ENCODE assay signal across 15 cellular contexts in the genomic region with DNA sequence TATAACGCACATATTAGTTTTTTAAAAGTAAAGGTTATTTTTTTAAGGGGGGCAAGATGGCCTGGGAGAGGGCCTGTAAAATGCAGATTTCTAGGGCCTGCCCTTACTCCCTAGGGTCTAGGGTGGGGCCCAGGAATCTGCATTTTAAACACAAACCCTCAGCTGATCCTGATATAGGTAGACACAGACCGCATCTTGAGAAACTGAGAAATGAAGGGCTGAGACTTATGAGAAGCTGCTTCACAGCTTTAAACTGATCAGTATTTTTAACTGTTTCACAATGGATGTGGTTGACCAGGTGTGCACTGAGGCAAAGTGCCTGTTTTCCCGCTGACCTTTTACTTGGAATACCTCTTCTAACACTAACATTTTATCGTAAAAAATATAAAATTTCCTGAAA.
A peak's percentile ranks its signal among the peaks of the same experiment; 100 is the strongest.
DNase-seq lines count a peak whose midpoint lies in the region; ATAC-seq and TF ChIP-seq lines count a peak whose summit lies in the region.
"Had no signal": no experiment of that assay in that cellular context is flagged by ENCODE, and none has a peak within 500 bp of the region (broad histone marks: within the 10 kb centered on the region; RNA-seq: fewer than 3 reads in every experiment).

No MANE protein-coding gene starts in this region.

- no peaks in the 10 kb centered on the region for H3K27me3 Mint-ChIP-seq in activated CD8-positive, alpha-beta T cell treated with anti-CD3 and anti-CD28 coated beads for 36 hours
- H3K27me3 Mint-ChIP-seq in activated CD8-positive, alpha-beta T cell treated with anti-CD3 and anti-CD28 coated beads, Interleukin-2, amount 10 ng/mL, durations not matched to agents 7 days and 5 days (ENCODE audit: low read depth) = no peaks in the 10 kb centered on the region
- no peaks in the 10 kb centered on the region for H3K27me3 Mint-ChIP-seq in naive thymus-derived CD4-positive, alpha-beta T cell
- no peaks in the 10 kb centered on the region for H3K27me3 Mint-ChIP-seq in Caco-2 (ENCODE audit: insufficient read depth, unreplicated experiment)

- no peak for TF ChIP-seq CTCF in activated CD8-positive, alpha-beta T cell treated with anti-CD3 and anti-CD28 coated beads for 36 hours (IDR thresholded peaks at IDR 0.05)
- TF ChIP-seq CTCF in Caco-2 (IDR thresholded peaks at IDR 0.05; ENCODE audit: insufficient read depth in 1 of 2, low read depth in 1 of 2, low read length in 1 of 2, severe bottlenecking in 1 of 2, unreplicated experiment in 1 of 2) = no peak

- ATAC-seq in activated CD8-positive, alpha-beta T cell treated with anti-CD3 and anti-CD28 coated beads for 36 hours = no peak
- ATAC-seq in activated CD8-positive, alpha-beta T cell treated with anti-CD3 and anti-CD28 coated beads, Interleukin-2, amount 10 ng/mL, durations not matched to agents 7 days and 5 days = no peak
- ATAC-seq in GM21367 (IDR thresholded peaks at IDR 0.05; ENCODE audit: unreplicated experiment) (peak; percentile 55), HG03108 (IDR thresholded peaks at IDR 0.05; ENCODE audit: unreplicated experiment) (peak; percentile 68), HG02973 (IDR thresholded peaks at IDR 0.05; ENCODE audit: unreplicated experiment) (no peak)
- no peak for ATAC-seq in naive thymus-derived CD4-positive, alpha-beta T cell

- peaks cover 26 to 83% (median 29%) of the 10 kb centered on the region in 3 experiments for H3K36me3 ChIP-seq in naive thymus-derived CD4-positive, alpha-beta T cell (ENCODE audit: control insufficient read depth in 2 of 3, insufficient read depth in 3 of 3, low read length in 3 of 3)
- H3K36me3 ChIP-seq in Caco-2 (ENCODE audit: control insufficient read depth, insufficient read depth, low read length) = no peaks in the 10 kb centered on the region; the same call in 1 of the 2 replicates
- H3K36me3 ChIP-seq: adrenal gland had no signal

- H3K27ac Mint-ChIP-seq in activated CD8-positive, alpha-beta T cell treated with anti-CD3 and anti-CD28 coated beads for 36 hours = peak overlapping the region; percentile 38
- H3K27ac Mint-ChIP-seq in activated CD8-positive, alpha-beta T cell treated with anti-CD3 and anti-CD28 coated beads, Interleukin-2, amount 10 ng/mL, durations not matched to agents 7 days and 5 days = no peak overlapping the region
- H3K27ac Mint-ChIP-seq in naive thymus-derived CD4-positive, alpha-beta T cell = peak overlapping the region in 8 of 9 donors; percentile 62 to 100 (median 96)
- H3K27ac Mint-ChIP-seq in Caco-2 (ENCODE audit: unreplicated experiment) = no peak overlapping the region
- H3K27ac Mint-ChIP-seq: nephron progenitor cell had no signal

- no peaks in the 10 kb centered on the region for H3K9me3 Mint-ChIP-seq in activated CD8-positive, alpha-beta T cell treated with anti-CD3 and anti-CD28 coated beads for 36 hours
- no peaks in the 10 kb centered on the region for H3K9me3 Mint-ChIP-seq in activated CD8-positive, alpha-beta T cell treated with anti-CD3 and anti-CD28 coated beads, Interleukin-2, amount 10 ng/mL, durations not matched to agents 7 days and 5 days (ENCODE audit: insufficient read depth)
- H3K9me3 Mint-ChIP-seq in naive thymus-derived CD4-positive, alpha-beta T cell = no peaks in the 10 kb centered on the region
- H3K9me3 Mint-ChIP-seq in Caco-2 (ENCODE audit: unreplicated experiment) = no peaks in the 10 kb centered on the region
- H3K9me3 Mint-ChIP-seq: nephron progenitor cell had no signal

- no peak overlapping the region for H3K4me3 Mint-ChIP-seq in activated CD8-positive, alpha-beta T cell treated with anti-CD3 and anti-CD28 coated beads for 36 hours
- no peak overlapping the region for H3K4me3 Mint-ChIP-seq in activated CD8-positive, alpha-beta T cell treated with anti-CD3 and anti-CD28 coated beads, Interleukin-2, amount 10 ng/mL, durations not matched to agents 7 days and 5 days
- peak overlapping the region in 3 of 10 donors; percentile 6 to 50 (median 27) for H3K4me3 Mint-ChIP-seq in naive thymus-derived CD4-positive, alpha-beta T cell
- no peak overlapping the region for H3K4me3 Mint-ChIP-seq in Caco-2 (ENCODE audit: unreplicated experiment)
- H3K4me3 Mint-ChIP-seq: nephron progenitor cell had no signal

- H3K4me3 ChIP-seq in naive thymus-derived CD4-positive, alpha-beta T cell (ENCODE audit: low read length) = no peak overlapping the region
- H3K4me3 ChIP-seq in Caco-2 (ENCODE audit: low read depth, low read length) = no peak overlapping the region
- H3K4me3 ChIP-seq: adrenal gland, tibial artery had no signal

- peaks cover 17 to 48% of the 10 kb centered on the region in 2 donors for H3K4me1 ChIP-seq in naive thymus-derived CD4-positive, alpha-beta T cell (ENCODE audit: control insufficient read depth in 2 of 2, insufficient read depth in 2 of 2, low read length in 2 of 2)
- no peaks in the 10 kb centered on the region for H3K4me1 ChIP-seq in Caco-2
- H3K4me1 ChIP-seq: adrenal gland had no signal

- no peaks in the 10 kb centered on the region for H3K27me3 ChIP-seq in naive thymus-derived CD4-positive, alpha-beta T cell (ENCODE audit: control insufficient read depth in 2 of 2, insufficient read depth in 2 of 2, low read length in 2 of 2)
- H3K27me3 ChIP-seq in Caco-2 (replicated peaks; ENCODE audit: control insufficient read depth, insufficient read depth, low read length) = no peaks in the 10 kb centered on the region
- H3K27me3 ChIP-seq: adrenal gland had no signal

- H3K9me3 ChIP-seq in naive thymus-derived CD4-positive, alpha-beta T cell (ENCODE audit: control insufficient read depth in 2 of 3, low read length in 3 of 3) = no peaks in the 10 kb centered on the region
- H3K9me3 ChIP-seq in Caco-2 = no peaks in the 10 kb centered on the region
- H3K9me3 ChIP-seq: adrenal gland, tibial artery had no signal

- POLR2A ChIA-PET in activated CD8-positive, alpha-beta T cell treated with anti-CD3 and anti-CD28 coated beads for 36 hours (lab: Charles Lee) = no interaction called here
- POLR2A ChIA-PET in activated CD8-positive, alpha-beta T cell treated with anti-CD3 and anti-CD28 coated beads, Interleukin-2, amount 10 ng/mL, durations not matched to agents 7 days and 5 days (lab: Charles Lee) = no interaction called here
- POLR2A ChIA-PET in naive thymus-derived CD4-positive, alpha-beta T cell (lab: Charles Lee) = interaction anchor here (1.0 kb wide), 1 partner anchor 9 kb away, joined by 5 read pairs; no protein-coding TSS in a partner anchor
- POLR2A ChIA-PET in Caco-2 (lab: Charles Lee) = no interaction called here

- no TSS peak for BruUV-seq in Caco-2 (replicated peaks; lab: Mats Ljungman, UMichigan)

- intact Hi-C loops in activated CD8-positive, alpha-beta T cell treated with anti-CD3 and anti-CD28 coated beads for 36 hours (cut with micrococcal nuclease) = no loop called here
- intact Hi-C loops in naive thymus-derived CD4-positive, alpha-beta T cell (cut with micrococcal nuclease) = no loop called here
- intact Hi-C loops in Caco-2 (cut with micrococcal nuclease; ENCODE audit: unreplicated experiment) = no loop called here

- H3K4me1 Mint-ChIP-seq in activated CD8-positive, alpha-beta T cell treated with anti-CD3 and anti-CD28 coated beads for 36 hours (ENCODE audit: low read depth) = peaks cover 55% of the 10 kb centered on the region
- peaks cover 56% of the 10 kb centered on the region for H3K4me1 Mint-ChIP-seq in activated CD8-positive, alpha-beta T cell treated with anti-CD3 and anti-CD28 coated beads, Interleukin-2, amount 10 ng/mL, durations not matched to agents 7 days and 5 days (ENCODE audit: low read depth)
- H3K4me1 Mint-ChIP-seq in naive thymus-derived CD4-positive, alpha-beta T cell = peaks cover 35 to 70% (median 64%) of the 10 kb centered on the region in 7 donors
- H3K4me1 Mint-ChIP-seq in Caco-2 (ENCODE audit: low read depth, unreplicated experiment) = peaks cover 6% of the 10 kb centered on the region

- no peak for DNase-seq in activated CD8-positive, alpha-beta T cell treated with anti-CD3 and anti-CD28 coated beads for 36 hours
- no peak for DNase-seq in activated CD8-positive, alpha-beta T cell treated with anti-CD3 and anti-CD28 coated beads, Interleukin-2, amount 10 ng/mL, durations not matched to agents 7 days and 5 days
- DNase-seq in naive thymus-derived CD4-positive, alpha-beta T cell = no peak
- no peak for DNase-seq in Caco-2
- DNase-seq in Kasumi-1 (lab: John Stamatoyannopoulos, UW) = no peak
- DNase-seq: 8988T, adrenal gland, dermis blood vessel endothelial cell, DMS 273 treated with DMSO at 0.1 percent for 48 hours, nephron progenitor cell, small intestine, tibial artery had no signal

- peak overlapping the region; percentile 81 for H3K27ac ChIP-seq in naive thymus-derived CD4-positive, alpha-beta T cell (ENCODE audit: low read depth, low read length)
- H3K27ac ChIP-seq: adrenal gland, tibial artery had no signal

- CTCF ChIA-PET in activated CD8-positive, alpha-beta T cell treated with anti-CD3 and anti-CD28 coated beads for 36 hours (lab: Charles Lee) = no interaction called here
- CTCF ChIA-PET in activated CD8-positive, alpha-beta T cell treated with anti-CD3 and anti-CD28 coated beads, Interleukin-2, amount 10 ng/mL, durations not matched to agents 7 days and 5 days (lab: Charles Lee) = no interaction called here
- CTCF ChIA-PET in naive thymus-derived CD4-positive, alpha-beta T cell (lab: Charles Lee) = interaction anchor here (1.0 to 1.5 kb wide), 2 partner anchors 9 to 13 kb away, joined by 3 read pairs; no protein-coding TSS in a partner anchor
- CTCF ChIA-PET in Caco-2 (lab: Charles Lee) = no interaction called here

- peaks cover 41% of the 10 kb centered on the region for H3K36me3 Mint-ChIP-seq in activated CD8-positive, alpha-beta T cell treated with anti-CD3 and anti-CD28 coated beads for 36 hours (ENCODE audit: low read depth)
- H3K36me3 Mint-ChIP-seq in activated CD8-positive, alpha-beta T cell treated with anti-CD3 and anti-CD28 coated beads, Interleukin-2, amount 10 ng/mL, durations not matched to agents 7 days and 5 days (ENCODE audit: low read depth) = peaks cover 71% of the 10 kb centered on the region
- peaks cover 0 to 32% (median 10%) of the 10 kb centered on the region in 5 donors for H3K36me3 Mint-ChIP-seq in naive thymus-derived CD4-positive, alpha-beta T cell
- peaks cover 5% of the 10 kb centered on the region for H3K36me3 Mint-ChIP-seq in Caco-2 (ENCODE audit: insufficient read depth, unreplicated experiment)

Comparison
In these comparisons a context has a peak if more than half of its experiments do, and no peak if none do; other contexts are left out.
1. H3K27ac Mint-ChIP-seq: peak in activated CD8-positive, alpha-beta T cell treated with anti-CD3 and anti-CD28 coated beads for 36 hours (single experiment) and naive thymus-derived CD4-positive, alpha-beta T cell (8 of 9); none in activated CD8-positive, alpha-beta T cell treated with anti-CD3 and anti-CD28 coated beads, Interleukin-2, amount 10 ng/mL, durations not matched to agents 7 days and 5 days (single experiment) and Caco-2 (single experiment).
2. ATAC-seq: peak in GM21367 (single experiment) and HG03108 (single experiment); none in activated CD8-positive, alpha-beta T cell treated with anti-CD3 and anti-CD28 coated beads for 36 hours (single experiment), activated CD8-positive, alpha-beta T cell treated with anti-CD3 and anti-CD28 coated beads, Interleukin-2, amount 10 ng/mL, durations not matched to agents 7 days and 5 days (single experiment), naive thymus-derived CD4-positive, alpha-beta T cell (single experiment) and HG02973 (single experiment).